ENCODE assay signal across 1 cellular context in the genomic region with DNA sequence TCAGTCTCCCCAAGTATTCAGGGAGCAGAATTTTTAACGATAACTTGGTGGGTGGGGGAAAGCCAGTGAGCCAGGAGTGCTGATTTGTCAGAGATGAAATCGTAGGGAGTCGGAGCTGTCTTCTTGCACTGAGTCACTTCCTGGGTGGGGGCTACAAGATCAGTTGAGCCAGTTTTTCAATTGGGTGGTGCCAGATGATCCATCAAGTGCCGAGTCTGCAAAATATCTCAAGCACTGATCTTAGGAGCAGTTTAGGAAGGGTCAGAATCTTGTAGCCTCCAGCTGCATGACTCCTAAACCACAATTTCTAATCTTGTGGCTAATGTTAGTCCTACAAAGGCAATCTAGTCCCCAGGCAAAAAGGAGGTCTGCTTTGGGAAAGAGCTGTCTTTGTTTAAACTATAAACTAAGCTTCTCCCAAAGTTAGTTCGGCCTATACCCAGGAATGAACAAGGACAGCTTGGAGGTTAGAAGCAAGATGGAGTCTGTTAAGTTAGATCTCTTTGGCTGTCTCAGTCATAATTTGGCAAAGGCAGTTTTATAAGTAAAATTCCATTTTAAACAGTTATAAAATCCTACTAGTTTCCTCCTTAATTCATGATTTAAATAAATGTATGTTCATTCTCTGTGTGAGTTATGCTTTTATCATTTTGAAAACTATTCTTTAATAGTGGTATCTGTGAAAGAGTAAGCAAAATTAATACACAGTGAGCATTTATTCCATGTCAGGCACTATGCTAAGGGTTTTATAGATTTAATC.
TF ChIP-seq lines count a peak whose summit lies in the region.

No MANE protein-coding gene starts in this region.

TF ChIP-seq in K562, 482 proteins besides CTCF, POLR2A, EP300 and RAD21 (continued from another document and continues in another):
- TF ChIP-seq, protein P1, sequence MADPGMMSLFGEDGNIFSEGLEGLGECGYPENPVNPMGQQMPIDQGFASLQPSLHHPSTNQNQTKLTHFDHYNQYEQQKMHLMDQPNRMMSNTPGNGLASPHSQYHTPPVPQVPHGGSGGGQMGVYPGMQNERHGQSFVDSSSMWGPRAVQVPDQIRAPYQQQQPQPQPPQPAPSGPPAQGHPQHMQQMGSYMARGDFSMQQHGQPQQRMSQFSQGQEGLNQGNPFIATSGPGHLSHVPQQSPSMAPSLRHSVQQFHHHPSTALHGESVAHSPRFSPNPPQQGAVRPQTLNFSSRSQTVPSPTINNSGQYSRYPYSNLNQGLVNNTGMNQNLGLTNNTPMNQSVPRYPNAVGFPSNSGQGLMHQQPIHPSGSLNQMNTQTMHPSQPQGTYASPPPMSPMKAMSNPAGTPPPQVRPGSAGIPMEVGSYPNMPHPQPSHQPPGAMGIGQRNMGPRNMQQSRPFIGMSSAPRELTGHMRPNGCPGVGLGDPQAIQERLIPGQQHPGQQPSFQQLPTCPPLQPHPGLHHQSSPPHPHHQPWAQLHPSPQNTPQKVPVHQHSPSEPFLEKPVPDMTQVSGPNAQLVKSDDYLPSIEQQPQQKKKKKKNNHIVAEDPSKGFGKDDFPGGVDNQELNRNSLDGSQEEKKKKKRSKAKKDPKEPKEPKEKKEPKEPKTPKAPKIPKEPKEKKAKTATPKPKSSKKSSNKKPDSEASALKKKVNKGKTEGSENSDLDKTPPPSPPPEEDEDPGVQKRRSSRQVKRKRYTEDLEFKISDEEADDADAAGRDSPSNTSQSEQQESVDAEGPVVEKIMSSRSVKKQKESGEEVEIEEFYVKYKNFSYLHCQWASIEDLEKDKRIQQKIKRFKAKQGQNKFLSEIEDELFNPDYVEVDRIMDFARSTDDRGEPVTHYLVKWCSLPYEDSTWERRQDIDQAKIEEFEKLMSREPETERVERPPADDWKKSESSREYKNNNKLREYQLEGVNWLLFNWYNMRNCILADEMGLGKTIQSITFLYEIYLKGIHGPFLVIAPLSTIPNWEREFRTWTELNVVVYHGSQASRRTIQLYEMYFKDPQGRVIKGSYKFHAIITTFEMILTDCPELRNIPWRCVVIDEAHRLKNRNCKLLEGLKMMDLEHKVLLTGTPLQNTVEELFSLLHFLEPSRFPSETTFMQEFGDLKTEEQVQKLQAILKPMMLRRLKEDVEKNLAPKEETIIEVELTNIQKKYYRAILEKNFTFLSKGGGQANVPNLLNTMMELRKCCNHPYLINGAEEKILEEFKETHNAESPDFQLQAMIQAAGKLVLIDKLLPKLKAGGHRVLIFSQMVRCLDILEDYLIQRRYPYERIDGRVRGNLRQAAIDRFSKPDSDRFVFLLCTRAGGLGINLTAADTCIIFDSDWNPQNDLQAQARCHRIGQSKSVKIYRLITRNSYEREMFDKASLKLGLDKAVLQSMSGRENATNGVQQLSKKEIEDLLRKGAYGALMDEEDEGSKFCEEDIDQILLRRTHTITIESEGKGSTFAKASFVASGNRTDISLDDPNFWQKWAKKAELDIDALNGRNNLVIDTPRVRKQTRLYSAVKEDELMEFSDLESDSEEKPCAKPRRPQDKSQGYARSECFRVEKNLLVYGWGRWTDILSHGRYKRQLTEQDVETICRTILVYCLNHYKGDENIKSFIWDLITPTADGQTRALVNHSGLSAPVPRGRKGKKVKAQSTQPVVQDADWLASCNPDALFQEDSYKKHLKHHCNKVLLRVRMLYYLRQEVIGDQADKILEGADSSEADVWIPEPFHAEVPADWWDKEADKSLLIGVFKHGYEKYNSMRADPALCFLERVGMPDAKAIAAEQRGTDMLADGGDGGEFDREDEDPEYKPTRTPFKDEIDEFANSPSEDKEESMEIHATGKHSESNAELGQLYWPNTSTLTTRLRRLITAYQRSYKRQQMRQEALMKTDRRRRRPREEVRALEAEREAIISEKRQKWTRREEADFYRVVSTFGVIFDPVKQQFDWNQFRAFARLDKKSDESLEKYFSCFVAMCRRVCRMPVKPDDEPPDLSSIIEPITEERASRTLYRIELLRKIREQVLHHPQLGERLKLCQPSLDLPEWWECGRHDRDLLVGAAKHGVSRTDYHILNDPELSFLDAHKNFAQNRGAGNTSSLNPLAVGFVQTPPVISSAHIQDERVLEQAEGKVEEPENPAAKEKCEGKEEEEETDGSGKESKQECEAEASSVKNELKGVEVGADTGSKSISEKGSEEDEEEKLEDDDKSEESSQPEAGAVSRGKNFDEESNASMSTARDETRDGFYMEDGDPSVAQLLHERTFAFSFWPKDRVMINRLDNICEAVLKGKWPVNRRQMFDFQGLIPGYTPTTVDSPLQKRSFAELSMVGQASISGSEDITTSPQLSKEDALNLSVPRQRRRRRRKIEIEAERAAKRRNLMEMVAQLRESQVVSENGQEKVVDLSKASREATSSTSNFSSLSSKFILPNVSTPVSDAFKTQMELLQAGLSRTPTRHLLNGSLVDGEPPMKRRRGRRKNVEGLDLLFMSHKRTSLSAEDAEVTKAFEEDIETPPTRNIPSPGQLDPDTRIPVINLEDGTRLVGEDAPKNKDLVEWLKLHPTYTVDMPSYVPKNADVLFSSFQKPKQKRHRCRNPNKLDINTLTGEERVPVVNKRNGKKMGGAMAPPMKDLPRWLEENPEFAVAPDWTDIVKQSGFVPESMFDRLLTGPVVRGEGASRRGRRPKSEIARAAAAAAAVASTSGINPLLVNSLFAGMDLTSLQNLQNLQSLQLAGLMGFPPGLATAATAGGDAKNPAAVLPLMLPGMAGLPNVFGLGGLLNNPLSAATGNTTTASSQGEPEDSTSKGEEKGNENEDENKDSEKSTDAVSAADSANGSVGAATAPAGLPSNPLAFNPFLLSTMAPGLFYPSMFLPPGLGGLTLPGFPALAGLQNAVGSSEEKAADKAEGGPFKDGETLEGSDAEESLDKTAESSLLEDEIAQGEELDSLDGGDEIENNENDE (IDR thresholded peaks at IDR 0.05; ENCODE audit: low read depth, low read length) = no peak
- TF ChIP-seq TEAD1 (CRISPR knock-in tag; IDR thresholded peaks at IDR 0.05) (no peak), ZNF75A (CRISPR knock-in tag; IDR thresholded peaks at IDR 0.05) (no peak), SMAD1 (IDR thresholded peaks at IDR 0.05; ENCODE audit: low read depth, low read length, partially characterized antibody) (no peak), NONO (IDR thresholded peaks at IDR 0.05; ENCODE audit: low read depth in 2 of 2, low read length in 1 of 2) (no peak), FOS (IDR thresholded peaks at IDR 0.05; ENCODE audit: extremely low read depth, insufficient read length) (no peak), EZH2 (IDR thresholded peaks at IDR 0.05; ENCODE audit: borderline replicate concordance, low read depth, low read length) (no peak), KHSRP (IDR thresholded peaks at IDR 0.05) (no peak; the same call in 1 of the 2 replicates), POLR3A (IDR thresholded peaks at IDR 0.05; ENCODE audit: borderline replicate concordance, extremely low read depth, insufficient read depth, insufficient read length) (no peak), U2AF2 (optimal IDR thresholded peaks at IDR 0.05; ENCODE audit: low read depth, low read length) (no peak), CXXC5 (CRISPR knock-in tag; IDR thresholded peaks at IDR 0.05) (peak; percentile 52), NCOA1 (IDR thresholded peaks at IDR 0.05; ENCODE audit: low read depth) (peak; percentile 34; the same call in 1 of the 2 replicates)
- TF ChIP-seq, protein P2, sequence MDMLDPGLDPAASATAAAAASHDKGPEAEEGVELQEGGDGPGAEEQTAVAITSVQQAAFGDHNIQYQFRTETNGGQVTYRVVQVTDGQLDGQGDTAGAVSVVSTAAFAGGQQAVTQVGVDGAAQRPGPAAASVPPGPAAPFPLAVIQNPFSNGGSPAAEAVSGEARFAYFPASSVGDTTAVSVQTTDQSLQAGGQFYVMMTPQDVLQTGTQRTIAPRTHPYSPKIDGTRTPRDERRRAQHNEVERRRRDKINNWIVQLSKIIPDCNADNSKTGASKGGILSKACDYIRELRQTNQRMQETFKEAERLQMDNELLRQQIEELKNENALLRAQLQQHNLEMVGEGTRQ (CRISPR knock-in tag; IDR thresholded peaks at IDR 0.05) = no peak
- TF ChIP-seq, protein P3, sequence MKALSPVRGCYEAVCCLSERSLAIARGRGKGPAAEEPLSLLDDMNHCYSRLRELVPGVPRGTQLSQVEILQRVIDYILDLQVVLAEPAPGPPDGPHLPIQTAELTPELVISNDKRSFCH (CRISPR knock-in tag; IDR thresholded peaks at IDR 0.05) = no peak
- TF ChIP-seq, protein P3 (tag; IDR thresholded peaks at IDR 0.05) = peak; percentile 47; the same call in 1 of the 2 replicates
- TF ChIP-seq, protein P4, sequence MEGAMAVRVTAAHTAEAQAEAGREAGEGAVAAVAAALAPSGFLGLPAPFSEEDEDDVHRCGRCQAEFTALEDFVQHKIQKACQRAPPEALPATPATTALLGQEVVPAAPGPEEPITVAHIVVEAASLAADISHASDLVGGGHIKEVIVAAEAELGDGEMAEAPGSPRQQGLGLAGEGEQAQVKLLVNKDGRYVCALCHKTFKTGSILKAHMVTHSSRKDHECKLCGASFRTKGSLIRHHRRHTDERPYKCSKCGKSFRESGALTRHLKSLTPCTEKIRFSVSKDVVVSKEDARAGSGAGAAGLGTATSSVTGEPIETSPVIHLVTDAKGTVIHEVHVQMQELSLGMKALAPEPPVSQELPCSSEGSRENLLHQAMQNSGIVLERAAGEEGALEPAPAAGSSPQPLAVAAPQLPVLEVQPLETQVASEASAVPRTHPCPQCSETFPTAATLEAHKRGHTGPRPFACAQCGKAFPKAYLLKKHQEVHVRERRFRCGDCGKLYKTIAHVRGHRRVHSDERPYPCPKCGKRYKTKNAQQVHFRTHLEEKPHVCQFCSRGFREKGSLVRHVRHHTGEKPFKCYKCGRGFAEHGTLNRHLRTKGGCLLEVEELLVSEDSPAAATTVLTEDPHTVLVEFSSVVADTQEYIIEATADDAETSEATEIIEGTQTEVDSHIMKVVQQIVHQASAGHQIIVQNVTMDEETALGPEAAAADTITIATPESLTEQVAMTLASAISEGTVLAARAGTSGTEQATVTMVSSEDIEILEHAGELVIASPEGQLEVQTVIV (CRISPR knock-in tag; IDR thresholded peaks at IDR 0.05; ENCODE audit: borderline replicate concordance) = no peak
- TF ChIP-seq, protein P5, sequence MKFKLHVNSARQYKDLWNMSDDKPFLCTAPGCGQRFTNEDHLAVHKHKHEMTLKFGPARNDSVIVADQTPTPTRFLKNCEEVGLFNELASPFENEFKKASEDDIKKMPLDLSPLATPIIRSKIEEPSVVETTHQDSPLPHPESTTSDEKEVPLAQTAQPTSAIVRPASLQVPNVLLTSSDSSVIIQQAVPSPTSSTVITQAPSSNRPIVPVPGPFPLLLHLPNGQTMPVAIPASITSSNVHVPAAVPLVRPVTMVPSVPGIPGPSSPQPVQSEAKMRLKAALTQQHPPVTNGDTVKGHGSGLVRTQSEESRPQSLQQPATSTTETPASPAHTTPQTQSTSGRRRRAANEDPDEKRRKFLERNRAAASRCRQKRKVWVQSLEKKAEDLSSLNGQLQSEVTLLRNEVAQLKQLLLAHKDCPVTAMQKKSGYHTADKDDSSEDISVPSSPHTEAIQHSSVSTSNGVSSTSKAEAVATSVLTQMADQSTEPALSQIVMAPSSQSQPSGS (CRISPR knock-in tag; IDR thresholded peaks at IDR 0.05) = no peak
- TF ChIP-seq, protein P6, sequence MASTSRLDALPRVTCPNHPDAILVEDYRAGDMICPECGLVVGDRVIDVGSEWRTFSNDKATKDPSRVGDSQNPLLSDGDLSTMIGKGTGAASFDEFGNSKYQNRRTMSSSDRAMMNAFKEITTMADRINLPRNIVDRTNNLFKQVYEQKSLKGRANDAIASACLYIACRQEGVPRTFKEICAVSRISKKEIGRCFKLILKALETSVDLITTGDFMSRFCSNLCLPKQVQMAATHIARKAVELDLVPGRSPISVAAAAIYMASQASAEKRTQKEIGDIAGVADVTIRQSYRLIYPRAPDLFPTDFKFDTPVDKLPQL (IDR thresholded peaks at IDR 0.05; ENCODE audit: extremely low read depth, insufficient read length) = no peak
- TF ChIP-seq, protein P7, sequence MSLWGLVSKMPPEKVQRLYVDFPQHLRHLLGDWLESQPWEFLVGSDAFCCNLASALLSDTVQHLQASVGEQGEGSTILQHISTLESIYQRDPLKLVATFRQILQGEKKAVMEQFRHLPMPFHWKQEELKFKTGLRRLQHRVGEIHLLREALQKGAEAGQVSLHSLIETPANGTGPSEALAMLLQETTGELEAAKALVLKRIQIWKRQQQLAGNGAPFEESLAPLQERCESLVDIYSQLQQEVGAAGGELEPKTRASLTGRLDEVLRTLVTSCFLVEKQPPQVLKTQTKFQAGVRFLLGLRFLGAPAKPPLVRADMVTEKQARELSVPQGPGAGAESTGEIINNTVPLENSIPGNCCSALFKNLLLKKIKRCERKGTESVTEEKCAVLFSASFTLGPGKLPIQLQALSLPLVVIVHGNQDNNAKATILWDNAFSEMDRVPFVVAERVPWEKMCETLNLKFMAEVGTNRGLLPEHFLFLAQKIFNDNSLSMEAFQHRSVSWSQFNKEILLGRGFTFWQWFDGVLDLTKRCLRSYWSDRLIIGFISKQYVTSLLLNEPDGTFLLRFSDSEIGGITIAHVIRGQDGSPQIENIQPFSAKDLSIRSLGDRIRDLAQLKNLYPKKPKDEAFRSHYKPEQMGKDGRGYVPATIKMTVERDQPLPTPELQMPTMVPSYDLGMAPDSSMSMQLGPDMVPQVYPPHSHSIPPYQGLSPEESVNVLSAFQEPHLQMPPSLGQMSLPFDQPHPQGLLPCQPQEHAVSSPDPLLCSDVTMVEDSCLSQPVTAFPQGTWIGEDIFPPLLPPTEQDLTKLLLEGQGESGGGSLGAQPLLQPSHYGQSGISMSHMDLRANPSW (CRISPR knock-in tag; IDR thresholded peaks at IDR 0.05) = no peak
- TF ChIP-seq, protein P8, sequence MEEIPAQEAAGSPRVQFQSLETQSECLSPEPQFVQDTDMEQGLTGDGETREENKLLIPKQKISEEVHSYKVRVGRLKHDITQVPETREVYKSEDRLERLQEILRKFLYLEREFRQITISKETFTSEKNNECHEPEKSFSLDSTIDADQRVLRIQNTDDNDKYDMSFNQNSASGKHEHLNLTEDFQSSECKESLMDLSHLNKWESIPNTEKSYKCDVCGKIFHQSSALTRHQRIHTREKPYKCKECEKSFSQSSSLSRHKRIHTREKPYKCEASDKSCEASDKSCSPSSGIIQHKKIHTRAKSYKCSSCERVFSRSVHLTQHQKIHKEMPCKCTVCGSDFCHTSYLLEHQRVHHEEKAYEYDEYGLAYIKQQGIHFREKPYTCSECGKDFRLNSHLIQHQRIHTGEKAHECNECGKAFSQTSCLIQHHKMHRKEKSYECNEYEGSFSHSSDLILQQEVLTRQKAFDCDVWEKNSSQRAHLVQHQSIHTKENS (CRISPR knock-in tag; IDR thresholded peaks at IDR 0.05) = no peak
- TF ChIP-seq, protein P9, sequence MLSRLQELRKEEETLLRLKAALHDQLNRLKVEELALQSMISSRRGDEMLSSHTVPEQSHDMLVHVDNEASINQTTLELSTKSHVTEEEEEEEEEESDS (CRISPR knock-in tag; IDR thresholded peaks at IDR 0.05) = no peak
- TF ChIP-seq, protein P10, sequence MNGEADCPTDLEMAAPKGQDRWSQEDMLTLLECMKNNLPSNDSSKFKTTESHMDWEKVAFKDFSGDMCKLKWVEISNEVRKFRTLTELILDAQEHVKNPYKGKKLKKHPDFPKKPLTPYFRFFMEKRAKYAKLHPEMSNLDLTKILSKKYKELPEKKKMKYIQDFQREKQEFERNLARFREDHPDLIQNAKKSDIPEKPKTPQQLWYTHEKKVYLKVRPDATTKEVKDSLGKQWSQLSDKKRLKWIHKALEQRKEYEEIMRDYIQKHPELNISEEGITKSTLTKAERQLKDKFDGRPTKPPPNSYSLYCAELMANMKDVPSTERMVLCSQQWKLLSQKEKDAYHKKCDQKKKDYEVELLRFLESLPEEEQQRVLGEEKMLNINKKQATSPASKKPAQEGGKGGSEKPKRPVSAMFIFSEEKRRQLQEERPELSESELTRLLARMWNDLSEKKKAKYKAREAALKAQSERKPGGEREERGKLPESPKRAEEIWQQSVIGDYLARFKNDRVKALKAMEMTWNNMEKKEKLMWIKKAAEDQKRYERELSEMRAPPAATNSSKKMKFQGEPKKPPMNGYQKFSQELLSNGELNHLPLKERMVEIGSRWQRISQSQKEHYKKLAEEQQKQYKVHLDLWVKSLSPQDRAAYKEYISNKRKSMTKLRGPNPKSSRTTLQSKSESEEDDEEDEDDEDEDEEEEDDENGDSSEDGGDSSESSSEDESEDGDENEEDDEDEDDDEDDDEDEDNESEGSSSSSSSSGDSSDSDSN (IDR thresholded peaks at IDR 0.05; ENCODE audit: borderline replicate concordance in 1 of 2, low read depth in 2 of 2, low read length in 2 of 2) = no peak
